In the genomic region with DNA sequence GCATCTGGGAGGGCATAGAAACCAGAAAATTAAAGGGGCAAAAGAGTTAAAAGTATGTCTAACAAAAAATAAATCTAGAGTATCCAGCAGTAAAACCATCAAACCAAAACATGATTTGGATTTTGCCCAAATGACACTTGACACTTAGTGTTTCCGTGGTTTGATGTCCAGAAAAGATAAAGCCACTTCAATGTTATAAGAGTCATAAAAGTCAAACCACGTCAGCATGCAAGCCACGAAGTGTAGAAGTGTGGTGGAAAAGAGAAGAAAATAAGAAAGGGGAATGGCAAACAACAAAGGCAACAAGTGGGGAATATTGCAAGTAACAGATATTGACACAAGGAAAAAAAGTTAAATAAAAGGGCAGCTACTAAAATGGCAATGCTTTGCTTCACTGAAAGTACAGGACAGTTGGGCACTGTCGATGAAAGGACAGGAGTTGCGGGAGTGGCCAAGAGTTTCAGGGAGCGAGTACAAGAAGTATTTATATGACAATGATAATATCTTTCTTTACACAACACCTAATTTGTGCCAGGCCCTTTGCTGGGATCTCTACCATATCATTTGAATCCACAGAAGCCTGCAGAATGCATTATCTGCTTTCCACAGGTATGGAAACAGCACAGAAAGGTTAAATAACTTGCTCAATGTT, we compare ENCODE assay signal across 1 cellular context.
TF ChIP-seq lines count a peak whose summit lies in the region.

No MANE protein-coding gene starts in this region.

TF ChIP-seq in K562, 482 proteins besides CTCF, POLR2A, EP300 and RAD21 (continued from another document and continues in another):
- TF ChIP-seq, protein P1, sequence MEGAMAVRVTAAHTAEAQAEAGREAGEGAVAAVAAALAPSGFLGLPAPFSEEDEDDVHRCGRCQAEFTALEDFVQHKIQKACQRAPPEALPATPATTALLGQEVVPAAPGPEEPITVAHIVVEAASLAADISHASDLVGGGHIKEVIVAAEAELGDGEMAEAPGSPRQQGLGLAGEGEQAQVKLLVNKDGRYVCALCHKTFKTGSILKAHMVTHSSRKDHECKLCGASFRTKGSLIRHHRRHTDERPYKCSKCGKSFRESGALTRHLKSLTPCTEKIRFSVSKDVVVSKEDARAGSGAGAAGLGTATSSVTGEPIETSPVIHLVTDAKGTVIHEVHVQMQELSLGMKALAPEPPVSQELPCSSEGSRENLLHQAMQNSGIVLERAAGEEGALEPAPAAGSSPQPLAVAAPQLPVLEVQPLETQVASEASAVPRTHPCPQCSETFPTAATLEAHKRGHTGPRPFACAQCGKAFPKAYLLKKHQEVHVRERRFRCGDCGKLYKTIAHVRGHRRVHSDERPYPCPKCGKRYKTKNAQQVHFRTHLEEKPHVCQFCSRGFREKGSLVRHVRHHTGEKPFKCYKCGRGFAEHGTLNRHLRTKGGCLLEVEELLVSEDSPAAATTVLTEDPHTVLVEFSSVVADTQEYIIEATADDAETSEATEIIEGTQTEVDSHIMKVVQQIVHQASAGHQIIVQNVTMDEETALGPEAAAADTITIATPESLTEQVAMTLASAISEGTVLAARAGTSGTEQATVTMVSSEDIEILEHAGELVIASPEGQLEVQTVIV (CRISPR knock-in tag; IDR thresholded peaks at IDR 0.05; ENCODE audit: borderline replicate concordance): no peak
- TF ChIP-seq, protein P2, sequence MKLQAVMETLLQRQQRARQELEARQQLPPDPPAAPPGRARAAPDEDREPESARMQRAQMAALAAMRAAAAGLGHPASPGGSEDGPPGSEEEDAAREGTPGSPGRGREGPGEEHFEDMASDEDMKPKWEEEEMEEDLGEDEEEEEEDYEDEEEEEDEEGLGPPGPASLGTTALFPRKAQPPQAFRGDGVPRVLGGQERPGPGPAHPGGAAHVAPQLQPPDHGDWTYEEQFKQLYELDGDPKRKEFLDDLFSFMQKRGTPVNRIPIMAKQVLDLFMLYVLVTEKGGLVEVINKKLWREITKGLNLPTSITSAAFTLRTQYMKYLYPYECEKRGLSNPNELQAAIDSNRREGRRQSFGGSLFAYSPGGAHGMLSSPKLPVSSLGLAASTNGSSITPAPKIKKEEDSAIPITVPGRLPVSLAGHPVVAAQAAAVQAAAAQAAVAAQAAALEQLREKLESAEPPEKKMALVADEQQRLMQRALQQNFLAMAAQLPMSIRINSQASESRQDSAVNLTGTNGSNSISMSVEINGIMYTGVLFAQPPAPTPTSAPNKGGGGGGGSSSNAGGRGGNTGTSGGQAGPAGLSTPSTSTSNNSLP (IDR thresholded peaks at IDR 0.05; ENCODE audit: borderline replicate concordance, low read depth, low read length): no peak
- TF ChIP-seq HLTF (IDR thresholded peaks at IDR 0.05) (no peak), CREM (IDR thresholded peaks at IDR 0.05; ENCODE audit: low read depth) (peak; percentile 36; the same call in 1 of the 2 replicates), ZNF311 (CRISPR knock-in tag; IDR thresholded peaks at IDR 0.05) (no peak), ZFX (CRISPR knock-in tag; IDR thresholded peaks at IDR 0.05) (peak; percentile 12; the same call in 1 of the 2 replicates), CTBP1 (IDR thresholded peaks at IDR 0.05; ENCODE audit: borderline replicate concordance) (no peak), ADNP (tag; IDR thresholded peaks at IDR 0.05) (no peak), RBM25 (IDR thresholded peaks at IDR 0.05; ENCODE audit: low read depth, low read length, severe bottlenecking) (no peak), ZNF133 (CRISPR knock-in tag; IDR thresholded peaks at IDR 0.05) (no peak), SAFB2 (IDR thresholded peaks at IDR 0.05; ENCODE audit: borderline replicate concordance, low read depth, low read length, severe bottlenecking) (no peak), GTF2E2 (tag; IDR thresholded peaks at IDR 0.05) (no peak), ZNF3 (CRISPR knock-in tag; IDR thresholded peaks at IDR 0.05) (no peak), ZNF274 (IDR thresholded peaks at IDR 0.05; ENCODE audit: borderline replicate concordance, low read depth, low read length) (no peak), CREB1 (IDR thresholded peaks at IDR 0.05) (no peak), CREB1 (CRISPR knock-in tag; IDR thresholded peaks at IDR 0.05) (no peak), CHD2 (IDR thresholded peaks at IDR 0.05; ENCODE audit: low read depth, low read length) (no peak), ZNF143 (CRISPR knock-in tag; IDR thresholded peaks at IDR 0.05) (no peak), ZNF217 (CRISPR knock-in tag; IDR thresholded peaks at IDR 0.05) (no peak), ZNF124 (CRISPR knock-in tag; IDR thresholded peaks at IDR 0.05) (no peak), PTRF (tag; IDR thresholded peaks at IDR 0.05) (no peak), ZNF121 (CRISPR knock-in tag; conservative IDR thresholded peaks at IDR 0.05) (no peak), FOXK1 (CRISPR knock-in tag; IDR thresholded peaks at IDR 0.05; ENCODE audit: borderline replicate concordance) (no peak), ZNF354B (CRISPR knock-in tag; IDR thresholded peaks at IDR 0.05) (no peak), MAZ (CRISPR knock-in tag; conservative IDR thresholded peaks at IDR 0.05 in 1 of 2, IDR thresholded peaks at IDR 0.05 in 1 of 2) (no peak), IRF2 (CRISPR knock-in tag; IDR thresholded peaks at IDR 0.05) (no peak), ZSCAN29 (IDR thresholded peaks at IDR 0.05) (no peak), KDM5B (IDR thresholded peaks at IDR 0.05; ENCODE audit: insufficient replicate concordance, low read depth, low read length) (no peak), EP400 (IDR thresholded peaks at IDR 0.05) (no peak), ZNF24 (IDR thresholded peaks at IDR 0.05) (no peak), ESRRA (IDR thresholded peaks at IDR 0.05; ENCODE audit: borderline replicate concordance, low read depth) (peak; percentile 58; the same call in 1 of the 2 replicates), ZNF561 (CRISPR knock-in tag; conservative IDR thresholded peaks at IDR 0.05) (no peak), SMARCA5 (IDR thresholded peaks at IDR 0.05) (0 out of 2 replicates have a peak, but pooled peaks have one; percentile 43), ZNF707 (CRISPR knock-in tag; conservative IDR thresholded peaks at IDR 0.05) (no peak), HDAC6 (IDR thresholded peaks at IDR 0.05; ENCODE audit: low read depth, low read length) (no peak), ZSCAN32 (CRISPR knock-in tag; IDR thresholded peaks at IDR 0.05) (no peak)
- TF ChIP-seq, protein P3, sequence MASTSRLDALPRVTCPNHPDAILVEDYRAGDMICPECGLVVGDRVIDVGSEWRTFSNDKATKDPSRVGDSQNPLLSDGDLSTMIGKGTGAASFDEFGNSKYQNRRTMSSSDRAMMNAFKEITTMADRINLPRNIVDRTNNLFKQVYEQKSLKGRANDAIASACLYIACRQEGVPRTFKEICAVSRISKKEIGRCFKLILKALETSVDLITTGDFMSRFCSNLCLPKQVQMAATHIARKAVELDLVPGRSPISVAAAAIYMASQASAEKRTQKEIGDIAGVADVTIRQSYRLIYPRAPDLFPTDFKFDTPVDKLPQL (IDR thresholded peaks at IDR 0.05; ENCODE audit: extremely low read depth, insufficient read length): no peak
- TF ChIP-seq, protein P4, sequence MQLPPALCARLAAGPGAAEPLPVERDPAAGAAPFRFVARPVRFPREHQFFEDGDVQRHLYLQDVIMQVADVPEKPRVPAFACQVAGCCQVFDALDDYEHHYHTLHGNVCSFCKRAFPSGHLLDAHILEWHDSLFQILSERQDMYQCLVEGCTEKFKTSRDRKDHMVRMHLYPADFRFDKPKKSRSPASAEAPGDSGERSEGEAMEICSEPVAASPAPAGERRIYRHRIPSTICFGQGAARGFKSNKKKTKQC (CRISPR knock-in tag; IDR thresholded peaks at IDR 0.05): no peak
- TF ChIP-seq, protein P5, sequence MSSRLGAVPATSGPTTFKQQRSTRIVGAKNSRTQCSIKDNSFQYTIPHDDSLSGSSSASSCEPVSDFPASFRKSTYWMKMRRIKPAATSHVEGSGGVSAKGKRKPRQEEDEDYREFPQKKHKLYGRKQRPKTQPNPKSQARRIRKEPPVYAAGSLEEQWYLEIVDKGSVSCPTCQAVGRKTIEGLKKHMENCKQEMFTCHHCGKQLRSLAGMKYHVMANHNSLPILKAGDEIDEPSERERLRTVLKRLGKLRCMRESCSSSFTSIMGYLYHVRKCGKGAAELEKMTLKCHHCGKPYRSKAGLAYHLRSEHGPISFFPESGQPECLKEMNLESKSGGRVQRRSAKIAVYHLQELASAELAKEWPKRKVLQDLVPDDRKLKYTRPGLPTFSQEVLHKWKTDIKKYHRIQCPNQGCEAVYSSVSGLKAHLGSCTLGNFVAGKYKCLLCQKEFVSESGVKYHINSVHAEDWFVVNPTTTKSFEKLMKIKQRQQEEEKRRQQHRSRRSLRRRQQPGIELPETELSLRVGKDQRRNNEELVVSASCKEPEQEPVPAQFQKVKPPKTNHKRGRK (tag; IDR thresholded peaks at IDR 0.05): 0 out of 2 replicates have a peak, but pooled peaks have one; percentile 22
- TF ChIP-seq, protein P6, sequence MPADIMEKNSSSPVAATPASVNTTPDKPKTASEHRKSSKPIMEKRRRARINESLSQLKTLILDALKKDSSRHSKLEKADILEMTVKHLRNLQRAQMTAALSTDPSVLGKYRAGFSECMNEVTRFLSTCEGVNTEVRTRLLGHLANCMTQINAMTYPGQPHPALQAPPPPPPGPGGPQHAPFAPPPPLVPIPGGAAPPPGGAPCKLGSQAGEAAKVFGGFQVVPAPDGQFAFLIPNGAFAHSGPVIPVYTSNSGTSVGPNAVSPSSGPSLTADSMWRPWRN (IDR thresholded peaks at IDR 0.05; ENCODE audit: low read depth): peak; percentile 76
- TF ChIP-seq, protein P7, sequence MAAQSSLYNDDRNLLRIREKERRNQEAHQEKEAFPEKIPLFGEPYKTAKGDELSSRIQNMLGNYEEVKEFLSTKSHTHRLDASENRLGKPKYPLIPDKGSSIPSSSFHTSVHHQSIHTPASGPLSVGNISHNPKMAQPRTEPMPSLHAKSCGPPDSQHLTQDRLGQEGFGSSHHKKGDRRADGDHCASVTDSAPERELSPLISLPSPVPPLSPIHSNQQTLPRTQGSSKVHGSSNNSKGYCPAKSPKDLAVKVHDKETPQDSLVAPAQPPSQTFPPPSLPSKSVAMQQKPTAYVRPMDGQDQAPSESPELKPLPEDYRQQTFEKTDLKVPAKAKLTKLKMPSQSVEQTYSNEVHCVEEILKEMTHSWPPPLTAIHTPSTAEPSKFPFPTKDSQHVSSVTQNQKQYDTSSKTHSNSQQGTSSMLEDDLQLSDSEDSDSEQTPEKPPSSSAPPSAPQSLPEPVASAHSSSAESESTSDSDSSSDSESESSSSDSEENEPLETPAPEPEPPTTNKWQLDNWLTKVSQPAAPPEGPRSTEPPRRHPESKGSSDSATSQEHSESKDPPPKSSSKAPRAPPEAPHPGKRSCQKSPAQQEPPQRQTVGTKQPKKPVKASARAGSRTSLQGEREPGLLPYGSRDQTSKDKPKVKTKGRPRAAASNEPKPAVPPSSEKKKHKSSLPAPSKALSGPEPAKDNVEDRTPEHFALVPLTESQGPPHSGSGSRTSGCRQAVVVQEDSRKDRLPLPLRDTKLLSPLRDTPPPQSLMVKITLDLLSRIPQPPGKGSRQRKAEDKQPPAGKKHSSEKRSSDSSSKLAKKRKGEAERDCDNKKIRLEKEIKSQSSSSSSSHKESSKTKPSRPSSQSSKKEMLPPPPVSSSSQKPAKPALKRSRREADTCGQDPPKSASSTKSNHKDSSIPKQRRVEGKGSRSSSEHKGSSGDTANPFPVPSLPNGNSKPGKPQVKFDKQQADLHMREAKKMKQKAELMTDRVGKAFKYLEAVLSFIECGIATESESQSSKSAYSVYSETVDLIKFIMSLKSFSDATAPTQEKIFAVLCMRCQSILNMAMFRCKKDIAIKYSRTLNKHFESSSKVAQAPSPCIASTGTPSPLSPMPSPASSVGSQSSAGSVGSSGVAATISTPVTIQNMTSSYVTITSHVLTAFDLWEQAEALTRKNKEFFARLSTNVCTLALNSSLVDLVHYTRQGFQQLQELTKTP (IDR thresholded peaks at IDR 0.05; ENCODE audit: low read depth in 1 of 2, partially characterized antibody in 2 of 2): no peak
- TF ChIP-seq, protein P8, sequence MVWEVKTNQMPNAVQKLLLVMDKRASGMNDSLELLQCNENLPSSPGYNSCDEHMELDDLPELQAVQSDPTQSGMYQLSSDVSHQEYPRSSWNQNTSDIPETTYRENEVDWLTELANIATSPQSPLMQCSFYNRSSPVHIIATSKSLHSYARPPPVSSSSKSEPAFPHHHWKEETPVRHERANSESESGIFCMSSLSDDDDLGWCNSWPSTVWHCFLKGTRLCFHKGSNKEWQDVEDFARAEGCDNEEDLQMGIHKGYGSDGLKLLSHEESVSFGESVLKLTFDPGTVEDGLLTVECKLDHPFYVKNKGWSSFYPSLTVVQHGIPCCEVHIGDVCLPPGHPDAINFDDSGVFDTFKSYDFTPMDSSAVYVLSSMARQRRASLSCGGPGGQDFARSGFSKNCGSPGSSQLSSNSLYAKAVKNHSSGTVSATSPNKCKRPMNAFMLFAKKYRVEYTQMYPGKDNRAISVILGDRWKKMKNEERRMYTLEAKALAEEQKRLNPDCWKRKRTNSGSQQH (CRISPR knock-in tag; IDR thresholded peaks at IDR 0.05): no peak
- TF ChIP-seq, protein P9, sequence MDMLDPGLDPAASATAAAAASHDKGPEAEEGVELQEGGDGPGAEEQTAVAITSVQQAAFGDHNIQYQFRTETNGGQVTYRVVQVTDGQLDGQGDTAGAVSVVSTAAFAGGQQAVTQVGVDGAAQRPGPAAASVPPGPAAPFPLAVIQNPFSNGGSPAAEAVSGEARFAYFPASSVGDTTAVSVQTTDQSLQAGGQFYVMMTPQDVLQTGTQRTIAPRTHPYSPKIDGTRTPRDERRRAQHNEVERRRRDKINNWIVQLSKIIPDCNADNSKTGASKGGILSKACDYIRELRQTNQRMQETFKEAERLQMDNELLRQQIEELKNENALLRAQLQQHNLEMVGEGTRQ (CRISPR knock-in tag; IDR thresholded peaks at IDR 0.05): no peak
- TF ChIP-seq, protein P10, sequence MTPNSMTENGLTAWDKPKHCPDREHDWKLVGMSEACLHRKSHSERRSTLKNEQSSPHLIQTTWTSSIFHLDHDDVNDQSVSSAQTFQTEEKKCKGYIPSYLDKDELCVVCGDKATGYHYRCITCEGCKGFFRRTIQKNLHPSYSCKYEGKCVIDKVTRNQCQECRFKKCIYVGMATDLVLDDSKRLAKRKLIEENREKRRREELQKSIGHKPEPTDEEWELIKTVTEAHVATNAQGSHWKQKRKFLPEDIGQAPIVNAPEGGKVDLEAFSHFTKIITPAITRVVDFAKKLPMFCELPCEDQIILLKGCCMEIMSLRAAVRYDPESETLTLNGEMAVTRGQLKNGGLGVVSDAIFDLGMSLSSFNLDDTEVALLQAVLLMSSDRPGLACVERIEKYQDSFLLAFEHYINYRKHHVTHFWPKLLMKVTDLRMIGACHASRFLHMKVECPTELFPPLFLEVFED (CRISPR knock-in tag; conservative IDR thresholded peaks at IDR 0.05): no peak
- TF ChIP-seq, protein P11, sequence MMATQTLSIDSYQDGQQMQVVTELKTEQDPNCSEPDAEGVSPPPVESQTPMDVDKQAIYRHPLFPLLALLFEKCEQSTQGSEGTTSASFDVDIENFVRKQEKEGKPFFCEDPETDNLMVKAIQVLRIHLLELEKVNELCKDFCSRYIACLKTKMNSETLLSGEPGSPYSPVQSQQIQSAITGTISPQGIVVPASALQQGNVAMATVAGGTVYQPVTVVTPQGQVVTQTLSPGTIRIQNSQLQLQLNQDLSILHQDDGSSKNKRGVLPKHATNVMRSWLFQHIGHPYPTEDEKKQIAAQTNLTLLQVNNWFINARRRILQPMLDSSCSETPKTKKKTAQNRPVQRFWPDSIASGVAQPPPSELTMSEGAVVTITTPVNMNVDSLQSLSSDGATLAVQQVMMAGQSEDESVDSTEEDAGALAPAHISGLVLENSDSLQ (IDR thresholded peaks at IDR 0.05): peak; percentile 5; the same call in 1 of the 2 replicates
- TF ChIP-seq, protein P12, sequence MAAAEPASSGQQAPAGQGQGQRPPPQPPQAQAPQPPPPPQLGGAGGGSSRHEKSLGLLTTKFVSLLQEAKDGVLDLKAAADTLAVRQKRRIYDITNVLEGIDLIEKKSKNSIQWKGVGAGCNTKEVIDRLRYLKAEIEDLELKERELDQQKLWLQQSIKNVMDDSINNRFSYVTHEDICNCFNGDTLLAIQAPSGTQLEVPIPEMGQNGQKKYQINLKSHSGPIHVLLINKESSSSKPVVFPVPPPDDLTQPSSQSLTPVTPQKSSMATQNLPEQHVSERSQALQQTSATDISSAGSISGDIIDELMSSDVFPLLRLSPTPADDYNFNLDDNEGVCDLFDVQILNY (CRISPR knock-in tag; IDR thresholded peaks at IDR 0.05): no peak
